ENCODE assay signal across 22 cellular contexts in genomic region chr2:53755022-53755630, GRCh38. TPM values are rescaled to one million over a fixed set of nuclear protein-coding genes. Genes with fewer than 3 reads are reported as not detected.
DNase-seq lines count a peak whose midpoint lies in the region; ATAC-seq and TF ChIP-seq lines count a peak whose summit lies in the region.
"Had no signal": no experiment of that assay in that cellular context is flagged by ENCODE, and none has a peak within 500 bp of the region (broad histone marks: within the 10 kb centered on the region; RNA-seq: fewer than 3 reads in every experiment).

No MANE protein-coding gene starts in this region.

- peaks cover 0 to 2% (median 0%) of the 10 kb centered on the region in 11 donors for H3K9me3 Mint-ChIP-seq in naive thymus-derived CD4-positive, alpha-beta T cell
- no peaks in the 10 kb centered on the region for H3K9me3 Mint-ChIP-seq in WTC11
- H3K9me3 Mint-ChIP-seq: activated CD4-positive, alpha-beta memory T cell treated with anti-CD3 and anti-CD28 coated beads, Interleukin-2, amount 10 ng/mL, durations not matched to agents 7 days and 5 days; activated T-helper 17 cell treated with anti-CD3 and anti-CD28 coated beads, Interleukin-2, amount 50 U/mL, for 72 hours; dendritic cell treated with granulocyte-macrophage colony-stimulating factor and Interleukin-4, amounts not matched to agents 40 ng/mL and 50 ng/mL, for 4 days; neural progenitor cell had no signal

- no peaks in the 10 kb centered on the region for H3K27me3 ChIP-seq in PC-3 (ENCODE audit: low read length)
- H3K27me3 ChIP-seq in naive thymus-derived CD4-positive, alpha-beta T cell (ENCODE audit: control insufficient read depth in 2 of 2, insufficient read depth in 2 of 2, low read length in 2 of 2): no peaks in the 10 kb centered on the region
- H3K27me3 ChIP-seq: ascending aorta, neural progenitor cell, right lobe of liver, thyroid gland had no signal

- no peak overlapping the region for H3K4me3 Mint-ChIP-seq in naive thymus-derived CD4-positive, alpha-beta T cell
- H3K4me3 Mint-ChIP-seq in WTC11: no peak overlapping the region
- H3K4me3 Mint-ChIP-seq: activated CD4-positive, alpha-beta memory T cell treated with anti-CD3 and anti-CD28 coated beads, Interleukin-2, amount 10 ng/mL, durations not matched to agents 7 days and 5 days; activated T-helper 17 cell treated with anti-CD3 and anti-CD28 coated beads, Interleukin-2, amount 50 U/mL, for 72 hours; B cell; dendritic cell treated with granulocyte-macrophage colony-stimulating factor and Interleukin-4, amounts not matched to agents 40 ng/mL and 50 ng/mL, for 4 days; neural progenitor cell had no signal

- H3K4me3 ChIP-seq in PC-3 (ENCODE audit: low read length) (no peak overlapping the region), OCI-LY7 (ENCODE audit: low read depth, low read length, poor library complexity, severe bottlenecking) (no peak overlapping the region)
- H3K4me3 ChIP-seq in naive thymus-derived CD4-positive, alpha-beta T cell (ENCODE audit: low read length): no peak overlapping the region
- H3K4me3 ChIP-seq: ascending aorta, neural progenitor cell, right lobe of liver, thyroid gland had no signal

- peaks cover 9% of the 10 kb centered on the region for H3F3A ChIP-seq in PC-3 (ENCODE audit: low read length, unreplicated experiment)

- no peaks in the 10 kb centered on the region for H3K27me3 Mint-ChIP-seq in naive thymus-derived CD4-positive, alpha-beta T cell
- no peaks in the 10 kb centered on the region for H3K27me3 Mint-ChIP-seq in WTC11 (ENCODE audit: low read depth)
- H3K27me3 Mint-ChIP-seq: activated CD4-positive, alpha-beta memory T cell treated with anti-CD3 and anti-CD28 coated beads, Interleukin-2, amount 10 ng/mL, durations not matched to agents 7 days and 5 days; activated T-helper 17 cell treated with anti-CD3 and anti-CD28 coated beads, Interleukin-2, amount 50 U/mL, for 72 hours; B cell; dendritic cell treated with granulocyte-macrophage colony-stimulating factor and Interleukin-4, amounts not matched to agents 40 ng/mL and 50 ng/mL, for 4 days had no signal

- DNase-seq in ELR (ENCODE audit: low read depth): peak; percentile 37
- DNase-seq in PC-3: peak; percentile 94
- peak; percentile 45 for DNase-seq in fibroblast of gingiva (ENCODE audit: low read depth)
- no peak for DNase-seq in naive thymus-derived CD4-positive, alpha-beta T cell
- DNase-seq in OCI-LY7 (ENCODE audit: low spot score): no peak
- DNase-seq in WTC11 (ENCODE audit: low spot score): no peak
- DNase-seq in activated naive CD4-positive, alpha-beta T cell treated with anti-CD3 and anti-CD28 coated beads, Interleukin-2, amount 50 U/mL, for 16 hours: no peak
- no peak for DNase-seq in H4 (ENCODE audit: low spot score)
- DNase-seq: activated CD4-positive, alpha-beta memory T cell treated with anti-CD3 and anti-CD28 coated beads, Interleukin-2, amount 10 ng/mL, durations not matched to agents 7 days and 5 days; KBM-7; mesendoderm; NCI-H146; NCI-H446; stimulated activated CD4-positive, alpha-beta T cell treated with anti-CD3 and anti-CD28 coated beads, Interleukin-2, amount 100 ng/mL, for 48 hours had no signal

- CTCF ChIA-PET in PC-3 (lab: Charles Lee) (interaction anchor here (0.7 kb wide), 1 partner anchor 240 kb away, joined by 4 read pairs; no protein-coding TSS in a partner anchor), OCI-LY7 (lab: Charles Lee; ENCODE audit: unreplicated experiment) (no interaction called here), WTC11 (lab: Charles Lee) (no interaction called here)
- CTCF ChIA-PET in naive thymus-derived CD4-positive, alpha-beta T cell (lab: Charles Lee): no interaction called here

- peak; percentile 75 for ATAC-seq in PC-3
- ATAC-seq in naive thymus-derived CD4-positive, alpha-beta T cell: peak; percentile 18
- no peak for ATAC-seq in WTC11
- ATAC-seq: activated T-helper 17 cell treated with anti-CD3 and anti-CD28 coated beads, Interleukin-2, amount 50 U/mL, for 72 hours had no signal

- H3K4me2 ChIP-seq in PC-3 (ENCODE audit: low read length) (peak overlapping the region; percentile 42), OCI-LY7 (ENCODE audit: low read length) (no peak overlapping the region)
- H3K4me2 ChIP-seq: neural progenitor cell had no signal

- H3K9me2 ChIP-seq in PC-3 (replicated peaks; ENCODE audit: low read length) (no peaks in the 10 kb centered on the region), OCI-LY7 (ENCODE audit: insufficient read depth, low read length) (no peaks in the 10 kb centered on the region)

- H3K9me3 ChIP-seq in PC-3 (ENCODE audit: low read length) (no peaks in the 10 kb centered on the region), OCI-LY7 (ENCODE audit: low read length) (no peaks in the 10 kb centered on the region)
- H3K9me3 ChIP-seq in naive thymus-derived CD4-positive, alpha-beta T cell (ENCODE audit: control insufficient read depth in 2 of 3, low read length in 3 of 3): no peaks in the 10 kb centered on the region
- H3K9me3 ChIP-seq: ascending aorta, right lobe of liver, thyroid gland had no signal

- POLR2A ChIA-PET in PC-3 (lab: Charles Lee; ENCODE audit: unreplicated experiment): no interaction called here
- POLR2A ChIA-PET in naive thymus-derived CD4-positive, alpha-beta T cell (lab: Charles Lee): no interaction called here
- POLR2A ChIA-PET in OCI-LY7 (lab: Charles Lee): interaction anchor here (0.6 kb wide), 1 partner anchor 22 kb away, joined by 3 read pairs; no protein-coding TSS in a partner anchor
- POLR2A ChIA-PET in WTC11 (lab: Charles Lee): no interaction called here

- H3K36me3 Mint-ChIP-seq in naive thymus-derived CD4-positive, alpha-beta T cell: peaks cover 9 to 43% (median 24%) of the 10 kb centered on the region in 5 donors
- H3K36me3 Mint-ChIP-seq in WTC11: peaks cover 16% of the 10 kb centered on the region

- H3K4me1 Mint-ChIP-seq in naive thymus-derived CD4-positive, alpha-beta T cell: peaks cover 0 to 11% (median 0%) of the 10 kb centered on the region in 7 donors
- peaks cover 21% of the 10 kb centered on the region for H3K4me1 Mint-ChIP-seq in WTC11
- H3K4me1 Mint-ChIP-seq: B cell, neural progenitor cell had no signal

- H4K20me1 ChIP-seq in PC-3 (ENCODE audit: low read length) (no peaks in the 10 kb centered on the region), OCI-LY7 (ENCODE audit: insufficient read depth, low read length) (0 out of 2 replicates have a peak, but pooled peaks cover 3% of the 10 kb centered on the region)

- peak overlapping the region; percentile 47 for H3K9ac ChIP-seq in PC-3 (ENCODE audit: low read length)
- H3K9ac ChIP-seq: neural progenitor cell had no signal

- no peak overlapping the region for H2AFZ ChIP-seq in PC-3 (ENCODE audit: low read length)
- H2AFZ ChIP-seq in OCI-LY7 (ENCODE audit: low read length): no peak overlapping the region
- H2AFZ ChIP-seq: neural progenitor cell had no signal

- BruUV-seq in PC-3 (replicated peaks; lab: Mats Ljungman, UMichigan) (no TSS peak), OCI-LY7 (replicated peaks; lab: Mats Ljungman, UMichigan) (no TSS peak)

- TF ChIP-seq CTCF in PC-3 (conservative IDR thresholded peaks at IDR 0.05; ENCODE audit: low read depth, low read length): no peak
- no peak for TF ChIP-seq CTCF in OCI-LY7 (conservative IDR thresholded peaks at IDR 0.05; ENCODE audit: low read length)
- no peak for TF ChIP-seq CTCF in WTC11 (IDR thresholded peaks at IDR 0.05)

- H3K27ac Mint-ChIP-seq in naive thymus-derived CD4-positive, alpha-beta T cell: no peak overlapping the region
- H3K27ac Mint-ChIP-seq in WTC11: no peak overlapping the region
- H3K27ac Mint-ChIP-seq: activated CD4-positive, alpha-beta memory T cell treated with anti-CD3 and anti-CD28 coated beads, Interleukin-2, amount 10 ng/mL, durations not matched to agents 7 days and 5 days; activated T-helper 17 cell treated with anti-CD3 and anti-CD28 coated beads, Interleukin-2, amount 50 U/mL, for 72 hours; B cell; dendritic cell treated with granulocyte-macrophage colony-stimulating factor and Interleukin-4, amounts not matched to agents 40 ng/mL and 50 ng/mL, for 4 days; neural progenitor cell had no signal

- H3K36me3 ChIP-seq in PC-3 (ENCODE audit: low read depth, low read length) (0 out of 2 replicates have a peak, but pooled peaks cover 3% of the 10 kb centered on the region), OCI-LY7 (ENCODE audit: insufficient read depth, low read length) (peaks cover 25% of the 10 kb centered on the region)
- H3K36me3 ChIP-seq in naive thymus-derived CD4-positive, alpha-beta T cell (ENCODE audit: control insufficient read depth in 2 of 3, insufficient read depth in 3 of 3, low read length in 3 of 3): peaks cover 0 to 16% (median 0%) of the 10 kb centered on the region in 3 experiments
- H3K36me3 ChIP-seq: neural progenitor cell, right lobe of liver, thyroid gland had no signal

- H3K79me2 ChIP-seq in PC-3 (ENCODE audit: low read length) (no peaks in the 10 kb centered on the region), OCI-LY7 (ENCODE audit: insufficient read depth, low read depth, low read length) (no peaks in the 10 kb centered on the region)

- intact Hi-C loops in PC-3 (cut with micrococcal nuclease): no loop called here
- intact Hi-C loops in naive thymus-derived CD4-positive, alpha-beta T cell (cut with micrococcal nuclease): no loop called here
- intact Hi-C loops in OCI-LY7 (cut with micrococcal nuclease; ENCODE audit: unreplicated experiment): no loop called here

- H3K4me1 ChIP-seq in PC-3 (ENCODE audit: insufficient read depth, low read length) (peaks cover 45% of the 10 kb centered on the region), OCI-LY7 (ENCODE audit: insufficient read depth, low read length, poor library complexity, severe bottlenecking) (no peaks in the 10 kb centered on the region)
- no peaks in the 10 kb centered on the region for H3K4me1 ChIP-seq in naive thymus-derived CD4-positive, alpha-beta T cell (ENCODE audit: control insufficient read depth in 2 of 2, insufficient read depth in 2 of 2, low read length in 2 of 2)
- H3K4me1 ChIP-seq: right lobe of liver, thyroid gland had no signal

- H3K27ac ChIP-seq in PC-3 (ENCODE audit: low read length): peak overlapping the region; percentile 88
- H3K27ac ChIP-seq in naive thymus-derived CD4-positive, alpha-beta T cell (ENCODE audit: low read depth, low read length): no peak overlapping the region
- no peak overlapping the region for H3K27ac ChIP-seq in OCI-LY7 (ENCODE audit: low read depth, low read length, poor library complexity, severe bottlenecking)
- H3K27ac ChIP-seq: HL-60, neural progenitor cell, right lobe of liver, thyroid gland had no signal

RNA-seq across cellular contexts. Expression of gene CHAC2, which starts 12.5 kb away (rescaled TPM):
- 16.0 and 17.2 TPM in 2 replicates for total RNA-seq in PC-3 (2014; rRNA removed)
- 10 to 100 TPM in 1 of 5 experiments, 1 to 10 TPM in 3, under 1 TPM in 1; 0.29 to 12.1 (median 1.2) TPM for total RNA-seq in naive thymus-derived CD4-positive, alpha-beta T cell
- polyA plus RNA-seq in naive thymus-derived CD4-positive, alpha-beta T cell: 1 to 10 TPM; 4.9 to 6.0 TPM
- 15.9 and 17.0 TPM in 2 replicates for total RNA-seq in OCI-LY7 (2014; rRNA removed; shearing (Covaris generic))
- total RNA-seq in OCI-LY7 (2022): 13.7 and 13.9 TPM in 2 replicates
- total RNA-seq in WTC11 (2021): 8.7 to 10.2 TPM (median 9.6 TPM) in 3 replicates
- 36.1 and 37.0 TPM in 2 replicates for total RNA-seq in H4 (2014; rRNA removed; shearing (Covaris generic))
- total RNA-seq: ascending aorta had no signal

RNA-seq across cellular contexts. Expression of gene ASB3, which starts 31.6 kb away (rescaled TPM):
- total RNA-seq in PC-3 (2014; rRNA removed) (9.3 and 11.9 TPM in 2 replicates), OCI-LY7 (2022) (30.3 and 32.1 TPM in 2 replicates), WTC11 (2021) (26.9 to 30.2 TPM (median 30.0 TPM) in 3 replicates)
- 10 to 100 TPM; 24.9 to 43.2 (median 34.5) TPM for total RNA-seq in naive thymus-derived CD4-positive, alpha-beta T cell
- 10 to 100 TPM; 15.0 to 18.9 TPM for polyA plus RNA-seq in naive thymus-derived CD4-positive, alpha-beta T cell
- total RNA-seq in OCI-LY7 (2014; rRNA removed; shearing (Covaris generic)): 25.0 and 26.4 TPM in 2 replicates
- 24.8 and 27.8 TPM in 2 replicates for total RNA-seq in H4 (2014; rRNA removed; shearing (Covaris generic))

RNA-seq across cellular contexts. Expression of gene ERLEC1, which starts 31.7 kb away (rescaled TPM):
- total RNA-seq in PC-3 (2014; rRNA removed): 56.8 and 97.1 TPM in 2 replicates
- total RNA-seq in naive thymus-derived CD4-positive, alpha-beta T cell: 10 to 100 TPM; 13.3 to 30.1 (median 26.3) TPM
- polyA plus RNA-seq in naive thymus-derived CD4-positive, alpha-beta T cell: 10 to 100 TPM; 23.4 to 26.0 TPM
- total RNA-seq in OCI-LY7 (2014; rRNA removed; shearing (Covaris generic)): 22.7 and 26.9 TPM in 2 replicates
- total RNA-seq in OCI-LY7 (2022): 26.4 and 28.5 TPM in 2 replicates
- 25.9 to 27.8 TPM (median 26.5 TPM) in 3 replicates for total RNA-seq in WTC11 (2021)
- 70.3 and 85.9 TPM in 2 replicates for total RNA-seq in H4 (2014; rRNA removed; shearing (Covaris generic))

Comparison
In these comparisons a context has a peak if more than half of its experiments do, and no peak if none do; other contexts are left out.
1. DNase-seq: peak in ELR (single experiment), PC-3 (single experiment) and fibroblast of gingiva (single experiment); none in naive thymus-derived CD4-positive, alpha-beta T cell (0 of 9), OCI-LY7 (single experiment), WTC11 (single experiment), activated naive CD4-positive, alpha-beta T cell treated with anti-CD3 and anti-CD28 coated beads, Interleukin-2, amount 50 U/mL, for 16 hours (single experiment) and H4 (single experiment).